8 cellular contexts compared by ENCODE assay signal in genomic region chr14:106564058-106564643, GRCh38.
DNase-seq lines count a peak whose midpoint lies in the region; ATAC-seq and TF ChIP-seq lines count a peak whose summit lies in the region.

No MANE protein-coding gene starts in this region.

- H3K27ac Mint-ChIP-seq in CD4-positive, CD25-positive, alpha-beta regulatory T cell = no peak overlapping the region
- H3K27ac Mint-ChIP-seq in T-cell = no peak overlapping the region

- no peaks in the 10 kb centered on the region for H4K20me1 ChIP-seq in mammary epithelial cell (ENCODE audit: insufficient read depth, low read length)

- intact Hi-C loops in mammary epithelial cell (cut with micrococcal nuclease) = no loop called here

- peaks cover 20% of the 10 kb centered on the region for H3K27me3 Mint-ChIP-seq in CD4-positive, CD25-positive, alpha-beta regulatory T cell
- H3K27me3 Mint-ChIP-seq in T-cell = peaks cover 29% of the 10 kb centered on the region in 2 donors

- TF ChIP-seq CTCF in HL-60 (IDR thresholded peaks at IDR 0.05; ENCODE audit: insufficient read depth, low read length) = peak; percentile 67
- TF ChIP-seq CTCF in mammary epithelial cell (conservative IDR thresholded peaks at IDR 0.05 in 1 of 2, IDR thresholded peaks at IDR 0.05 in 1 of 2; ENCODE audit: extremely low read depth in 1 of 2, insufficient read depth in 1 of 2, low read depth in 1 of 2, low read length in 2 of 2) = peak; percentile 46 to 57

- no peaks in the 10 kb centered on the region for H3K9me3 ChIP-seq in CD4-positive, CD25-positive, alpha-beta regulatory T cell (ENCODE audit: control insufficient read depth in 2 of 2, low read length in 2 of 2)
- no peaks in the 10 kb centered on the region for H3K9me3 ChIP-seq in mammary epithelial cell (replicated peaks; ENCODE audit: insufficient read depth, low read length)

- H3K4me1 Mint-ChIP-seq in CD4-positive, CD25-positive, alpha-beta regulatory T cell = no peaks in the 10 kb centered on the region
- no peaks in the 10 kb centered on the region for H3K4me1 Mint-ChIP-seq in T-cell

- peak; percentile 27 to 71 (median 32) for DNase-seq in CD4-positive, CD25-positive, alpha-beta regulatory T cell
- DNase-seq in HL-60 (ENCODE audit: low read depth in 1 of 2, low spot score in 1 of 2) (peak; percentile 14 to 67), T-cell (peak in 33 of 34 experiments; percentile 36 to 75 (median 60)), mammary epithelial cell (no peak), cerebellar nuclear complex (lab: John Stamatoyannopoulos, UW) (no peak)
- DNase-seq in stimulated activated CD4-positive, alpha-beta T cell treated with anti-CD3 and anti-CD28 coated beads, Interleukin-4, amount 100 ng/mL, for 48 hours (ENCODE audit: low read depth in 2 of 2) = peak; percentile 61 to 62

- POLR2A ChIA-PET in T-cell (lab: Charles Lee) = no interaction called here

- dilution Hi-C loops in mammary epithelial cell (cut with HindIII; ENCODE audit: low sequenced_read_pairs) = no loop called here

- H2AFZ ChIP-seq in mammary epithelial cell (ENCODE audit: low read depth, low read length) = no peak overlapping the region

- H3K36me3 ChIP-seq in CD4-positive, CD25-positive, alpha-beta regulatory T cell (ENCODE audit: control insufficient read depth, insufficient read depth, low read length) = no peaks in the 10 kb centered on the region
- H3K36me3 ChIP-seq in mammary epithelial cell (ENCODE audit: insufficient read depth, low read length) = no peaks in the 10 kb centered on the region

- H3K9me3 Mint-ChIP-seq in CD4-positive, CD25-positive, alpha-beta regulatory T cell = peaks cover 0 to 2% (median 0%) of the 10 kb centered on the region in 7 donors
- no peaks in the 10 kb centered on the region for H3K9me3 Mint-ChIP-seq in T-cell

- CTCF ChIA-PET in T-cell (lab: Charles Lee) (interaction anchor here (0.6 to 1.4 kb wide), 11 partner anchors 23 to 1350 kb away, joined by 3 to 8 read pairs (median 3); no protein-coding TSS in a partner anchor), mammary epithelial cell (lab: Charles Lee; ENCODE audit: low non-redundant PET) (no interaction called here)

- in situ Hi-C loops in mammary epithelial cell (cut with MboI; ENCODE audit: low sequenced_read_pairs in 2 of 2) = no loop called here

- no peak overlapping the region for H3K4me3 ChIP-seq in CD4-positive, CD25-positive, alpha-beta regulatory T cell (ENCODE audit: low read depth, low read length)
- H3K4me3 ChIP-seq in HL-60 (replicated peaks; ENCODE audit: insufficient read depth, low read length) (no peak overlapping the region), mammary epithelial cell (replicated peaks in 1 of 3; ENCODE audit: insufficient read depth in 1 of 3, low read depth in 2 of 3, low read length in 3 of 3) (no peak overlapping the region)

- BruUV-seq in mammary epithelial cell (replicated peaks; lab: Mats Ljungman, UMichigan) = no TSS peak

- H3K27me3 ChIP-seq in CD4-positive, CD25-positive, alpha-beta regulatory T cell (ENCODE audit: control insufficient read depth, insufficient read depth, low read length) = peaks cover 4% of the 10 kb centered on the region
- H3K27me3 ChIP-seq in HL-60 (ENCODE audit: insufficient read depth, poor library complexity, severe bottlenecking) (no peaks in the 10 kb centered on the region), mammary epithelial cell (ENCODE audit: insufficient read depth, low read length) (no peaks in the 10 kb centered on the region)

- H3K4me3 Mint-ChIP-seq in CD4-positive, CD25-positive, alpha-beta regulatory T cell = no peak overlapping the region
- no peak overlapping the region for H3K4me3 Mint-ChIP-seq in T-cell

- no peaks in the 10 kb centered on the region for H3K36me3 Mint-ChIP-seq in CD4-positive, CD25-positive, alpha-beta regulatory T cell
- no peaks in the 10 kb centered on the region for H3K36me3 Mint-ChIP-seq in T-cell

- H3K4me1 ChIP-seq in CD4-positive, CD25-positive, alpha-beta regulatory T cell (ENCODE audit: control insufficient read depth, insufficient read depth, low read length, poor library complexity, severe bottlenecking) = no peaks in the 10 kb centered on the region
- no peaks in the 10 kb centered on the region for H3K4me1 ChIP-seq in mammary epithelial cell (ENCODE audit: insufficient read depth, low read length)

- H3K27ac ChIP-seq in CD4-positive, CD25-positive, alpha-beta regulatory T cell (ENCODE audit: insufficient read depth, low read length, poor library complexity, severe bottlenecking) = no peak overlapping the region
- no peak overlapping the region for H3K27ac ChIP-seq in HL-60 (replicated peaks)
- no peak overlapping the region for H3K27ac ChIP-seq in mammary epithelial cell (ENCODE audit: insufficient read depth, low read depth, low read length)

- H3K4me2 ChIP-seq in mammary epithelial cell (ENCODE audit: insufficient read depth, low read depth, low read length) = no peak overlapping the region

- peak in 1 of 2 donors; percentile 55 for ATAC-seq in CD4-positive, CD25-positive, alpha-beta regulatory T cell (ENCODE audit: low read depth in 2 of 2)
- peak in 3 of 4 experiments; percentile 27 to 68 (median 66) for ATAC-seq in T-cell (replicated peaks in 1 of 4)
- ATAC-seq in HG03565 (IDR thresholded peaks at IDR 0.05; ENCODE audit: unreplicated experiment) = no peak
- ATAC-seq in GM19467 (IDR thresholded peaks at IDR 0.05; ENCODE audit: unreplicated experiment) = no peak

- H3K79me2 ChIP-seq in mammary epithelial cell (ENCODE audit: insufficient read depth, low read length) = no peaks in the 10 kb centered on the region

- 42% methylated on average over 13 of the region's 14 CpGs for WGBS in mammary epithelial cell (ENCODE audit: low coverage, missing lambda C conversion rate)

- H3K9ac ChIP-seq in mammary epithelial cell (ENCODE audit: insufficient read depth, low read length) = no peak overlapping the region

Comparison
In these comparisons a context has a peak if more than half of its experiments do, and no peak if none do; other contexts are left out.
1. ATAC-seq: peak in T-cell (3 of 4); none in HG03565 (single experiment) and GM19467 (single experiment).
2. DNase-seq: peak in CD4-positive, CD25-positive, alpha-beta regulatory T cell (3 of 3), HL-60 (2 of 2), T-cell (33 of 34) and stimulated activated CD4-positive, alpha-beta T cell treated with anti-CD3 and anti-CD28 coated beads, Interleukin-4, amount 100 ng/mL, for 48 hours (2 of 2); none in mammary epithelial cell (single experiment) and cerebellar nuclear complex (0 of 2).